Comparison of ENCODE assay signal across 27 cellular contexts in the genomic region with DNA sequence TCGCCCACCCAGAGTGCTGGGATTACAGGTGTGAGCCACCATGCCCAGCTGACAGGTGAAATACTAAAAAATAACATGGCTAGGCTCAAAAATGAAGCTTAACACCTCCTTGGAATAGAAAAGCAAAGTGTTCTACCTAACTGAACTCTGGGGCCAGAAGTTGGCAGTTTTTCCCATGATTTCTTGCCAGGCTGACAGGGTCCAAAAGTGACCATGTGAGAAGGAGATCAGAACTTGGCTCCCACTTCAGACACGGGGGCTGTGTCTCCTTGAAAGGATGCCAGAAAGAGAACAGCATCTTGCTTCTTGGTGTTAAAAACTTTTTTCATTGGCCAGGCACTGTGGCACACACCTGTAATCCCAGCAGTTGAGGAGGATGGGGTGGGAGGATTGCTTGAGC. TPM values are rescaled to one million over a fixed set of nuclear protein-coding genes. Genes with fewer than 3 reads are reported as not detected.
DNase-seq lines count a peak whose midpoint lies in the region; ATAC-seq and TF ChIP-seq lines count a peak whose summit lies in the region.
"Had no signal": no experiment of that assay in that cellular context is flagged by ENCODE, and none has a peak within 500 bp of the region (broad histone marks: within the 10 kb centered on the region; RNA-seq: fewer than 3 reads in every experiment).

No MANE protein-coding gene starts in this region.

- H3K36me3 ChIP-seq in esophagus squamous epithelium (peaks cover 0 to 5% (median 0%) of the 10 kb centered on the region in 3 donors), MM.1S (replicated peaks; ENCODE audit: insufficient read depth, low read length) (no peaks in the 10 kb centered on the region)
- H3K36me3 ChIP-seq: MG63 had no signal

- ATAC-seq in WTC11 (no peak), natural killer cell (no peak), HG03378 (IDR thresholded peaks at IDR 0.05; ENCODE audit: unreplicated experiment) (no peak)
- ATAC-seq: GM12878 had no signal

- no peaks in the 10 kb centered on the region for H3K9me3 Mint-ChIP-seq in WTC11
- H3K9me3 Mint-ChIP-seq in nephron progenitor cell, result peaks cover 3% of the 10 kb centered on the region
- no peaks in the 10 kb centered on the region for H3K9me3 Mint-ChIP-seq in natural killer cell

- DNase-seq in WTC11 (ENCODE audit: low spot score) (no peak), fibroblast of the aortic adventitia (ENCODE audit: low read depth) (peak; percentile 29), nephron progenitor cell (no peak), natural killer cell (no peak), esophagus squamous epithelium (lab: John Stamatoyannopoulos, UW) (no peak), MM.1S (no peak)
- DNase-seq: CD8-positive, alpha-beta memory T cell; DMS 273 treated with DMSO at 0.1 percent for 48 hours; DMS79; EL; GDM1; IMR-90; KG1; MG63; NCI-H1092; NCI-H1417 treated with DMSO at 0.1 percent for 48 hours; NCI-H1694 treated with DMSO at 0.1 percent for 48 hours; NCI-H2081; NCI-H226; NCI-H510A; NCI-H69; Right ventricle myocardium superior; RPMI8226 had no signal

- H3K27me3 ChIP-seq in esophagus squamous epithelium, result no peaks in the 10 kb centered on the region
- H3K27me3 ChIP-seq in MM.1S (replicated peaks; ENCODE audit: insufficient read depth, low read length), result no peaks in the 10 kb centered on the region
- H3K27me3 ChIP-seq: MG63 had no signal

- no peak overlapping the region for H3K27ac ChIP-seq in esophagus squamous epithelium
- H3K27ac ChIP-seq in MM.1S (ENCODE audit: low read length), result no peak overlapping the region
- H3K27ac ChIP-seq: C4-2B had no signal

- H3K4me2 ChIP-seq in MM.1S (ENCODE audit: low read depth, low read length), result no peak overlapping the region

- no peaks in the 10 kb centered on the region for H3K27me3 Mint-ChIP-seq in WTC11 (ENCODE audit: low read depth)
- no peaks in the 10 kb centered on the region for H3K27me3 Mint-ChIP-seq in nephron progenitor cell (ENCODE audit: low read depth, poor library complexity)
- no peaks in the 10 kb centered on the region for H3K27me3 Mint-ChIP-seq in natural killer cell (ENCODE audit: low read depth in 2 of 2)
- H3K27me3 Mint-ChIP-seq: CD8-positive, alpha-beta memory T cell had no signal

- TF ChIP-seq CTCF in WTC11 (IDR thresholded peaks at IDR 0.05), result no peak
- TF ChIP-seq CTCF in fibroblast of the aortic adventitia (IDR thresholded peaks at IDR 0.05; ENCODE audit: insufficient read depth, low read length), result no peak
- TF ChIP-seq CTCF in nephron progenitor cell (IDR thresholded peaks at IDR 0.05), result no peak
- TF ChIP-seq CTCF in natural killer cell (IDR thresholded peaks at IDR 0.05), result no peak
- no peak for TF ChIP-seq CTCF in esophagus squamous epithelium (IDR thresholded peaks at IDR 0.05)
- no peak for TF ChIP-seq CTCF in MM.1S (IDR thresholded peaks at IDR 0.05; ENCODE audit: low read length)

- H3K27ac Mint-ChIP-seq in WTC11, result peak overlapping the region; percentile 79
- H3K27ac Mint-ChIP-seq in nephron progenitor cell, result peak overlapping the region; percentile 51
- no peak overlapping the region for H3K27ac Mint-ChIP-seq in natural killer cell
- H3K27ac Mint-ChIP-seq: B cell; CD8-positive, alpha-beta memory T cell had no signal

- H3K9me3 ChIP-seq in esophagus squamous epithelium, result no peaks in the 10 kb centered on the region
- no peaks in the 10 kb centered on the region for H3K9me3 ChIP-seq in MM.1S (replicated peaks; ENCODE audit: insufficient read depth, low read length)
- H3K9me3 ChIP-seq: MG63 had no signal

- POLR2A ChIA-PET in WTC11 (lab: Charles Lee), result no interaction called here

- peaks cover 53% of the 10 kb centered on the region for H3K4me1 Mint-ChIP-seq in WTC11
- H3K4me1 Mint-ChIP-seq in nephron progenitor cell, result peaks cover 5% of the 10 kb centered on the region
- peaks cover 13% of the 10 kb centered on the region in 2 donors for H3K4me1 Mint-ChIP-seq in natural killer cell

- H3F3A ChIP-seq in MM.1S (ENCODE audit: insufficient read depth, low read length), result no peaks in the 10 kb centered on the region

- H3K79me2 ChIP-seq in MM.1S (ENCODE audit: low read length), result no peaks in the 10 kb centered on the region

- TF ChIP-seq POLR2A in esophagus squamous epithelium (IDR thresholded peaks at IDR 0.05), result no peak

- intact Hi-C loops in natural killer cell (cut with micrococcal nuclease), result no loop called here
- intact Hi-C loops in esophagus squamous epithelium (cut with DNase I), result no loop called here

- peaks cover 3% of the 10 kb centered on the region; the same call in 1 of the 2 replicates for H3K36me3 Mint-ChIP-seq in WTC11
- H3K36me3 Mint-ChIP-seq in nephron progenitor cell (ENCODE audit: low read depth), result peaks cover 35% of the 10 kb centered on the region
- no peaks in the 10 kb centered on the region for H3K36me3 Mint-ChIP-seq in natural killer cell

- WGBS in esophagus squamous epithelium, 2 donors, result 68 to 74% methylated on average over 2 of the region's 2 CpGs

- H4K20me1 ChIP-seq in MM.1S (ENCODE audit: insufficient read depth, low read length), result no peaks in the 10 kb centered on the region

- CTCF ChIA-PET in WTC11 (lab: Charles Lee), result no interaction called here

- H3K9ac ChIP-seq in MM.1S (ENCODE audit: low read length), result no peak overlapping the region

- H3K4me3 Mint-ChIP-seq in WTC11 (no peak overlapping the region), nephron progenitor cell (no peak overlapping the region), natural killer cell (no peak overlapping the region)
- H3K4me3 Mint-ChIP-seq: B cell; CD8-positive, alpha-beta memory T cell had no signal

- H3K4me3 ChIP-seq in fibroblast of the aortic adventitia (ENCODE audit: low read depth, low read length) (no peak overlapping the region), esophagus squamous epithelium (no peak overlapping the region), MM.1S (ENCODE audit: low read length) (no peak overlapping the region)
- H3K4me3 ChIP-seq: GM12878, MG63 had no signal

- H2AFZ ChIP-seq in MM.1S (ENCODE audit: low read length), result no peak overlapping the region

- H3K4me1 ChIP-seq in esophagus squamous epithelium, result peaks cover 0 to 23% (median 0%) of the 10 kb centered on the region in 3 donors
- no peaks in the 10 kb centered on the region for H3K4me1 ChIP-seq in MM.1S (ENCODE audit: low read length)

- no peaks in the 10 kb centered on the region for H3K9me2 ChIP-seq in MM.1S (replicated peaks; ENCODE audit: insufficient read depth, low read length)

TF ChIP-seq in WTC11, 78 proteins besides CTCF, POLR2A, EP300 and RAD21:
- no peak for TF ChIP-seq ELF4 (CRISPR knock-in tag; IDR thresholded peaks at IDR 0.05; ENCODE audit: low read depth)
- TF ChIP-seq EMX1 (CRISPR knock-in tag; IDR thresholded peaks at IDR 0.05), result no peak
- TF ChIP-seq CREM (CRISPR knock-in tag; IDR thresholded peaks at IDR 0.05), result no peak
- TF ChIP-seq, protein P1, sequence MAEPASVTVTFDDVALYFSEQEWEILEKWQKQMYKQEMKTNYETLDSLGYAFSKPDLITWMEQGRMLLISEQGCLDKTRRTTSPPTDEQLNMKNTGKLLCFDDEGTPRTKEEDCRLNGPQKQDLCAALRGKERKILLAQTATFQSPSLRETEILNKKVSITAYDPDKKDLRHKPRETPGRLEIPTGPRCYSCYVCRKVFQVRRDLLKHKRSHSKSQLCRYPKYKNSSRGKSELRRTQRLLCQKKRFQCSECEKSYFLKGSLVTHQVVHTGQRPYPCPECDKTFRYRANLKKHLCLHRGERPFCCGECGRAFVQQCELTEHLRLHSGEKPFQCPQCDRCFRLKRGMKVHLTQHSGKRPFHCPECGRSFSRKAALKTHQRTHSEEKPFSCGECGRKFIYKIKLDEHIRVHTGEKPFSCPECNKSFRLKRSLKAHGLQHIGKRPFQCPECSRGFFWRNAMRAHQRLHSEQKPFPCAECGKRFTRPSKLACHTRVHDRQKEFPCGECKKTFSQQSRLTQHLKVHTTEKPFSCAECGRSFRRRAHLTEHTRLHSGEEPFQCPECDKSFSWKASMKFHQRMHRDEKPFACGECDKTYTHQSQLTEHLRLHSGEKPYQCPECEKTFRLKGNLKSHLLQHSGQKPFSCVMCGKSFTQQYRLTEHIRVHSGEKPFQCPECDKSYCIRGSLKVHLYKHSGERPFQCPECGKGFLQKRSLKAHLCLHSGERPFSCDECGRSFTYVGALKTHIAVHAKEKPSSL (CRISPR knock-in tag; conservative IDR thresholded peaks at IDR 0.05), result no peak

RNA-seq across cellular contexts. Expression of a gene that starts 47.0 kb away (rescaled TPM):
- total RNA-seq in WTC11 (2021) (18.1 to 22.1 TPM (median 19.8 TPM) in 3 replicates), fibroblast of the aortic adventitia (ENCODE audit: low replicate concordance) (18.7 and 50.6 TPM in 2 replicates), natural killer cell (10 to 100 TPM; 17.8 to 25.5 (median 23.2) TPM), esophagus squamous epithelium (10 to 100 TPM; 17.9 to 37.0 (median 22.3) TPM)

Comparison
In these comparisons a context has a peak if more than half of its experiments do, and no peak if none do; other contexts are left out.
1. H3K27ac Mint-ChIP-seq: peak in WTC11 (single experiment) and nephron progenitor cell (single experiment); none in natural killer cell (0 of 2).